Comparison of ENCODE assay signal across 11 cellular contexts in the genomic region with DNA sequence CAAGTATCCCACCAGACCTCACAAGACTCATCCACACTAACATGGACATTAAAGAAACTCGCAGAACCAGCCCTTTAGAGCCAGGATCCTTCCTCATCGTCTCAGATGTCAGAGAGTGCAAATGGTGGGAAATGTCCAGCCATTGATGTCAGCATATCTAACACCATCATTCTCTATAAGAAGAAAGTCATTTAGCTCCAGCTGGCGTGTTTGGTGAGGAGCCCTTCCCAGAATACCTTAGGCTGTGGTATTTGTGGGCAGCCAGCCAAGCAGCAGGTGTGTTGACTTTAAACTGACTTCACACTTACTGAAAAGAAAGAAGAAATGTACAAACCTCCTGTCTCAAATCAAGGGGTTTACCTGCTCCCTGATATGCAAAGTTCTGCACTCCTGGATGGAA. TPM values are rescaled to one million over a fixed set of nuclear protein-coding genes. Genes with fewer than 3 reads are reported as not detected.
A peak's percentile ranks its signal among the peaks of the same experiment; 100 is the strongest.
DNase-seq lines count a peak whose midpoint lies in the region; ATAC-seq and TF ChIP-seq lines count a peak whose summit lies in the region.
"Had no signal": no experiment of that assay in that cellular context is flagged by ENCODE, and none has a peak within 500 bp of the region (broad histone marks: within the 10 kb centered on the region; RNA-seq: fewer than 3 reads in every experiment).

No MANE protein-coding gene starts in this region.

- TF ChIP-seq RAD21 in SK-N-SH (IDR thresholded peaks at IDR 0.05; ENCODE audit: low read length): no peak

- H3K36me3 ChIP-seq in upper lobe of right lung (peaks cover 73% of the 10 kb centered on the region), SK-N-SH (replicated peaks in 1 of 2; ENCODE audit: control insufficient read depth in 1 of 2, insufficient read depth in 2 of 2, low read length in 1 of 2) (peaks cover 36 to 72% of the 10 kb centered on the region in 2 experiments)

- peak overlapping the region; percentile 92 for H3K27ac Mint-ChIP-seq in activated CD8-positive, alpha-beta memory T cell treated with anti-CD3 and anti-CD28 coated beads, Interleukin-2, amount 10 ng/mL, durations not matched to agents 7 days and 5 days
- peak overlapping the region; percentile 52 for H3K27ac Mint-ChIP-seq in mesothelial cell of epicardium

- no peaks in the 10 kb centered on the region for H3K9me2 ChIP-seq in SK-N-SH

- no peak overlapping the region for H3K4me3 ChIP-seq in upper lobe of right lung
- H3K4me3 ChIP-seq in SK-N-SH (ENCODE audit: low read depth in 2 of 2, low read length in 1 of 2): no peak overlapping the region

- peak; percentile 85 for DNase-seq in activated CD8-positive, alpha-beta memory T cell treated with anti-CD3 and anti-CD28 coated beads, Interleukin-2, amount 10 ng/mL, durations not matched to agents 7 days and 5 days
- no peak for DNase-seq in activated CD8-positive, alpha-beta memory T cell treated with anti-CD3 and anti-CD28 coated beads, Interleukin-2, amount 50 U/mL, for 4 hours
- DNase-seq in activated T-cell treated with anti-CD3 and anti-CD28 coated beads, Interleukin-2, amount 50 U/mL, for 4 hours: peak; percentile 36
- DNase-seq in mesothelial cell of epicardium (ENCODE audit: low spot score in 2 of 2, unreplicated experiment in 2 of 2) (no peak), upper lobe of right lung (peak; percentile 82), SK-N-SH (no peak), GF-D8 (lab: John Stamatoyannopoulos, UW) (no peak)
- DNase-seq: cerebellar nuclear complex, HCEC 1CT, Karpas-422 had no signal

- H3K27me3 ChIP-seq in upper lobe of right lung: no peaks in the 10 kb centered on the region
- no peaks in the 10 kb centered on the region for H3K27me3 ChIP-seq in SK-N-SH (ENCODE audit: insufficient read depth)

- no peak for TF ChIP-seq EP300 in SK-N-SH (IDR thresholded peaks at IDR 0.05; ENCODE audit: borderline replicate concordance in 1 of 2, low read depth in 1 of 2, low read length in 1 of 2)

- H3K4me1 Mint-ChIP-seq in activated CD8-positive, alpha-beta memory T cell treated with anti-CD3 and anti-CD28 coated beads, Interleukin-2, amount 10 ng/mL, durations not matched to agents 7 days and 5 days: peaks cover 91% of the 10 kb centered on the region
- H3K4me1 Mint-ChIP-seq in activated T-cell treated with anti-CD3 and anti-CD28 coated beads, Interleukin-2, amount 50 U/mL, for 4 hours (ENCODE audit: low read depth): peaks cover 75% of the 10 kb centered on the region
- peaks cover 2% of the 10 kb centered on the region for H3K4me1 Mint-ChIP-seq in mesothelial cell of epicardium

- H4K20me1 ChIP-seq in SK-N-SH (ENCODE audit: insufficient read depth): no peaks in the 10 kb centered on the region

- peak overlapping the region; percentile 57 for H3K4me3 Mint-ChIP-seq in activated CD8-positive, alpha-beta memory T cell treated with anti-CD3 and anti-CD28 coated beads, Interleukin-2, amount 10 ng/mL, durations not matched to agents 7 days and 5 days
- H3K4me3 Mint-ChIP-seq in activated T-cell treated with anti-CD3 and anti-CD28 coated beads, Interleukin-2, amount 50 U/mL, for 4 hours: peak overlapping the region; percentile 69
- no peak overlapping the region for H3K4me3 Mint-ChIP-seq in mesothelial cell of epicardium

- peak; percentile 35 for ATAC-seq in activated CD8-positive, alpha-beta memory T cell treated with anti-CD3 and anti-CD28 coated beads, Interleukin-2, amount 10 ng/mL, durations not matched to agents 7 days and 5 days
- peak; percentile 15 to 25 for ATAC-seq in activated T-cell treated with anti-CD3 and anti-CD28 coated beads, Interleukin-2, amount 50 U/mL, for 4 hours
- ATAC-seq in upper lobe of right lung (peak; percentile 78), HG02840 (IDR thresholded peaks at IDR 0.05; ENCODE audit: low FRiP score, unreplicated experiment) (no peak)

- no peaks in the 10 kb centered on the region for H3K27me3 Mint-ChIP-seq in activated CD8-positive, alpha-beta memory T cell treated with anti-CD3 and anti-CD28 coated beads, Interleukin-2, amount 10 ng/mL, durations not matched to agents 7 days and 5 days
- no peaks in the 10 kb centered on the region for H3K27me3 Mint-ChIP-seq in activated T-cell treated with anti-CD3 and anti-CD28 coated beads, Interleukin-2, amount 50 U/mL, for 4 hours (ENCODE audit: low read depth)
- H3K27me3 Mint-ChIP-seq in mesothelial cell of epicardium (ENCODE audit: low read depth): no peaks in the 10 kb centered on the region

- H3K27ac ChIP-seq in upper lobe of right lung: peak overlapping the region; percentile 34
- no peak overlapping the region for H3K27ac ChIP-seq in SK-N-SH (ENCODE audit: low read depth in 2 of 2, low read length in 1 of 2)

- WGBS in SK-N-SH (ENCODE audit: low lambda C conversion rate): 92% methylated on average over 3 of the region's 3 CpGs

- no peak overlapping the region for H3K4me2 ChIP-seq in SK-N-SH

- POLR2A ChIA-PET in SK-N-SH (lab: Yijun Ruan, JAX): no interaction called here

- peaks cover 7% of the 10 kb centered on the region for H3F3A ChIP-seq in SK-N-SH (replicated peaks; ENCODE audit: insufficient read depth)

- intact Hi-C loops in upper lobe of right lung (cut with DNase I): no loop called here

- CTCF ChIA-PET in activated CD8-positive, alpha-beta memory T cell treated with anti-CD3 and anti-CD28 coated beads, Interleukin-2, amount 10 ng/mL, durations not matched to agents 7 days and 5 days (lab: Charles Lee): interaction anchor here (2.3 to 6.8 kb wide), 3 partner anchors 12 to 40 kb away, joined by 7 to 42 read pairs (median 21); no protein-coding TSS in a partner anchor
- CTCF ChIA-PET in SK-N-SH (lab: Yijun Ruan, JAX): no interaction called here

- no peak overlapping the region for H2AFZ ChIP-seq in SK-N-SH (ENCODE audit: low read depth)

- peaks cover 7% of the 10 kb centered on the region for H3K4me1 ChIP-seq in upper lobe of right lung
- peaks cover 0 to 7% of the 10 kb centered on the region in 2 experiments; a peak in 2 of 4 replicates for H3K4me1 ChIP-seq in SK-N-SH (ENCODE audit: control insufficient read depth in 1 of 2, insufficient read depth in 2 of 2, low read depth in 1 of 2, low read length in 1 of 2)

- H3K79me2 ChIP-seq in SK-N-SH (ENCODE audit: insufficient read depth): no peaks in the 10 kb centered on the region

- H3K9me3 Mint-ChIP-seq in activated CD8-positive, alpha-beta memory T cell treated with anti-CD3 and anti-CD28 coated beads, Interleukin-2, amount 10 ng/mL, durations not matched to agents 7 days and 5 days (ENCODE audit: low read depth): no peaks in the 10 kb centered on the region
- no peaks in the 10 kb centered on the region for H3K9me3 Mint-ChIP-seq in activated T-cell treated with anti-CD3 and anti-CD28 coated beads, Interleukin-2, amount 50 U/mL, for 4 hours
- H3K9me3 Mint-ChIP-seq in mesothelial cell of epicardium: no peaks in the 10 kb centered on the region

- no peak for TF ChIP-seq CTCF in mesothelial cell of epicardium (IDR thresholded peaks at IDR 0.05; ENCODE audit: unreplicated experiment)
- TF ChIP-seq CTCF in upper lobe of right lung (IDR thresholded peaks at IDR 0.05): no peak
- no peak for TF ChIP-seq CTCF in SK-N-SH (IDR thresholded peaks at IDR 0.05)

- no peak overlapping the region for H3K9ac ChIP-seq in SK-N-SH

- H3K36me3 Mint-ChIP-seq in activated CD8-positive, alpha-beta memory T cell treated with anti-CD3 and anti-CD28 coated beads, Interleukin-2, amount 10 ng/mL, durations not matched to agents 7 days and 5 days: peaks cover 76% of the 10 kb centered on the region
- peaks cover 50% of the 10 kb centered on the region for H3K36me3 Mint-ChIP-seq in activated T-cell treated with anti-CD3 and anti-CD28 coated beads, Interleukin-2, amount 50 U/mL, for 4 hours (ENCODE audit: insufficient read depth)
- peaks cover 30% of the 10 kb centered on the region for H3K36me3 Mint-ChIP-seq in mesothelial cell of epicardium

- H3K9me3 ChIP-seq in upper lobe of right lung (no peaks in the 10 kb centered on the region), SK-N-SH (no peaks in the 10 kb centered on the region)

TF ChIP-seq in SK-N-SH, 30 proteins besides CTCF, POLR2A, EP300 and RAD21:
- no peak for TF ChIP-seq MEF2A (IDR thresholded peaks at IDR 0.05; ENCODE audit: borderline replicate concordance, low read depth)
- TF ChIP-seq POLR2AphosphoS5 (IDR thresholded peaks at IDR 0.05; ENCODE audit: low read depth, low read length): no peak
- TF ChIP-seq RCOR1 (IDR thresholded peaks at IDR 0.05; ENCODE audit: low read length): no peak
- TF ChIP-seq FOXJ3 (CRISPR knock-in tag; IDR thresholded peaks at IDR 0.05): no peak

RNA-seq across cellular contexts. Expression of gene FYCO1, which starts 17.3 kb away (rescaled TPM):
- total RNA-seq in activated CD8-positive, alpha-beta memory T cell treated with anti-CD3 and anti-CD28 coated beads, Interleukin-2, amount 10 ng/mL, durations not matched to agents 7 days and 5 days: 10 to 100 TPM; 19.1 to 27.7 TPM
- 1 to 10 TPM; 9.3 to 9.9 (median 9.8) TPM for total RNA-seq in activated T-cell treated with anti-CD3 and anti-CD28 coated beads, Interleukin-2, amount 50 U/mL, for 4 hours
- total RNA-seq in mesothelial cell of epicardium (23.1 to 24.3 TPM (median 24.1 TPM) in 3 replicates), upper lobe of right lung (47.3 TPM)
- 5.5 and 5.7 TPM in 2 replicates for polyA plus RNA-seq in SK-N-SH (2012; rRNA removed)
- polyA plus RNA-seq in SK-N-SH (2012; cell fraction: cytosol; rRNA removed): 5.2 and 6.2 TPM in 2 replicates
- polyA plus RNA-seq in SK-N-SH (2012; cell fraction: nucleus; rRNA removed): 7.9 and 9.9 TPM in 2 replicates

RNA-seq across cellular contexts. Expression of gene CXCR6, which starts 35.1 kb away (rescaled TPM):
- 100 to 1,000 TPM in 1 of 2 experiments, 10 to 100 TPM in 1; 49.7 to 109 TPM for total RNA-seq in activated CD8-positive, alpha-beta memory T cell treated with anti-CD3 and anti-CD28 coated beads, Interleukin-2, amount 10 ng/mL, durations not matched to agents 7 days and 5 days
- 1 to 10 TPM; 1.4 to 2.6 (median 1.6) TPM for total RNA-seq in activated T-cell treated with anti-CD3 and anti-CD28 coated beads, Interleukin-2, amount 50 U/mL, for 4 hours
- not detected in 3 replicates for total RNA-seq in mesothelial cell of epicardium
- total RNA-seq in upper lobe of right lung: 4.7 TPM
- not detected in 2 replicates for polyA plus RNA-seq in SK-N-SH (2012; rRNA removed)
- polyA plus RNA-seq in SK-N-SH (2012; cell fraction: cytosol; rRNA removed): not detected in 2 replicates
- polyA plus RNA-seq in SK-N-SH (2012; cell fraction: nucleus; rRNA removed): not detected in 2 replicates

RNA-seq across cellular contexts. Expression of gene XCR1, which starts 48.9 kb away (rescaled TPM):
- total RNA-seq in activated CD8-positive, alpha-beta memory T cell treated with anti-CD3 and anti-CD28 coated beads, Interleukin-2, amount 10 ng/mL, durations not matched to agents 7 days and 5 days: not detected
- not detected for total RNA-seq in activated T-cell treated with anti-CD3 and anti-CD28 coated beads, Interleukin-2, amount 50 U/mL, for 4 hours
- total RNA-seq in mesothelial cell of epicardium (not detected in 3 replicates), upper lobe of right lung (0.26 TPM)
- polyA plus RNA-seq in SK-N-SH (2012; rRNA removed): not detected in 2 replicates
- not detected in 2 replicates for polyA plus RNA-seq in SK-N-SH (2012; cell fraction: cytosol; rRNA removed)
- polyA plus RNA-seq in SK-N-SH (2012; cell fraction: nucleus; rRNA removed): not detected in 2 replicates

Comparison
In these comparisons a context has a peak if more than half of its experiments do, and no peak if none do; other contexts are left out.
1. DNase-seq: peak in activated CD8-positive, alpha-beta memory T cell treated with anti-CD3 and anti-CD28 coated beads, Interleukin-2, amount 10 ng/mL, durations not matched to agents 7 days and 5 days (single experiment), activated T-cell treated with anti-CD3 and anti-CD28 coated beads, Interleukin-2, amount 50 U/mL, for 4 hours (single experiment) and upper lobe of right lung (single experiment); none in activated CD8-positive, alpha-beta memory T cell treated with anti-CD3 and anti-CD28 coated beads, Interleukin-2, amount 50 U/mL, for 4 hours (single experiment), mesothelial cell of epicardium (0 of 2), SK-N-SH (single experiment) and GF-D8 (single experiment).